In genomic region chr15:101055411-101055810, GRCh38 we compare ENCODE assay signal across 16 cellular contexts.
DNase-seq lines count a peak whose midpoint lies in the region; ATAC-seq and TF ChIP-seq lines count a peak whose summit lies in the region.
"Had no signal": no experiment of that assay in that cellular context is flagged by ENCODE, and none has a peak within 500 bp of the region (broad histone marks: within the 10 kb centered on the region; RNA-seq: fewer than 3 reads in every experiment).

No MANE protein-coding gene starts in this region.

- intact Hi-C loops in activated CD4-positive, alpha-beta T cell treated with anti-CD3 and anti-CD28 coated beads for 36 hours (cut with DNase I, micrococcal nuclease), result no loop called here
- intact Hi-C loops in esophagus muscularis mucosa (cut with DNase I) (no loop called here), stomach (cut with DNase I; ENCODE audit: low total_unique reads) (no loop called here)

- H3K27ac ChIP-seq in esophagus muscularis mucosa (replicated peaks in 1 of 4) (no peak overlapping the region), stomach (no peak overlapping the region)
- H3K27ac ChIP-seq: BLaER1 treated with 17β-estradiol and CSF1 and Interleukin-3, amounts not matched to agents 10 nM and 100 nM had no signal

- H3K27ac Mint-ChIP-seq in activated CD4-positive, alpha-beta T cell treated with anti-CD3 and anti-CD28 coated beads, Interleukin-2, amount 10 ng/mL, durations not matched to agents 7 days and 5 days, result no peak overlapping the region
- H3K27ac Mint-ChIP-seq in activated CD4-positive, alpha-beta T cell treated with anti-CD3 and anti-CD28 coated beads for 36 hours, result no peak overlapping the region
- no peak overlapping the region for H3K27ac Mint-ChIP-seq in activated naive CD4-positive, alpha-beta T cell treated with anti-CD3 and anti-CD28 coated beads, Interleukin-2, amount 10 ng/mL, durations not matched to agents 7 days and 5 days
- H3K27ac Mint-ChIP-seq: GM23338 had no signal

- H3K36me3 Mint-ChIP-seq in activated CD4-positive, alpha-beta T cell treated with anti-CD3 and anti-CD28 coated beads, Interleukin-2, amount 10 ng/mL, durations not matched to agents 7 days and 5 days (ENCODE audit: low read depth), result no peaks in the 10 kb centered on the region
- H3K36me3 Mint-ChIP-seq in activated CD4-positive, alpha-beta T cell treated with anti-CD3 and anti-CD28 coated beads for 36 hours (ENCODE audit: low read depth), result no peaks in the 10 kb centered on the region
- no peaks in the 10 kb centered on the region for H3K36me3 Mint-ChIP-seq in activated naive CD4-positive, alpha-beta T cell treated with anti-CD3 and anti-CD28 coated beads, Interleukin-2, amount 10 ng/mL, durations not matched to agents 7 days and 5 days
- H3K36me3 Mint-ChIP-seq: CD4-positive, CD25-positive, alpha-beta regulatory T cell had no signal

- TF ChIP-seq POLR2A in esophagus muscularis mucosa (IDR thresholded peaks at IDR 0.05; ENCODE audit: low read depth) (no peak), stomach (IDR thresholded peaks at IDR 0.05) (no peak)

- H3K4me1 ChIP-seq in esophagus muscularis mucosa, result no peaks in the 10 kb centered on the region
- H3K4me1 ChIP-seq in stomach, result no peaks in the 10 kb centered on the region
- H3K4me1 ChIP-seq: HAP-1 had no signal

- H3K4me3 ChIP-seq in esophagus muscularis mucosa (no peak overlapping the region), stomach (no peak overlapping the region)
- H3K4me3 ChIP-seq: BLaER1 treated with 17β-estradiol and CSF1 and Interleukin-3, amounts not matched to agents 10 nM and 100 nM; GM12878; GM23338; HAP-1 had no signal

- no peaks in the 10 kb centered on the region for H3K4me1 Mint-ChIP-seq in activated CD4-positive, alpha-beta T cell treated with anti-CD3 and anti-CD28 coated beads, Interleukin-2, amount 10 ng/mL, durations not matched to agents 7 days and 5 days
- H3K4me1 Mint-ChIP-seq in activated CD4-positive, alpha-beta T cell treated with anti-CD3 and anti-CD28 coated beads for 36 hours, result no peaks in the 10 kb centered on the region
- H3K4me1 Mint-ChIP-seq in activated naive CD4-positive, alpha-beta T cell treated with anti-CD3 and anti-CD28 coated beads, Interleukin-2, amount 10 ng/mL, durations not matched to agents 7 days and 5 days, result no peaks in the 10 kb centered on the region
- H3K4me1 Mint-ChIP-seq: CD4-positive, CD25-positive, alpha-beta regulatory T cell had no signal

- CTCF ChIA-PET in activated CD4-positive, alpha-beta T cell treated with anti-CD3 and anti-CD28 coated beads, Interleukin-2, amount 10 ng/mL, durations not matched to agents 7 days and 5 days (lab: Charles Lee), result no interaction called here
- CTCF ChIA-PET in activated CD4-positive, alpha-beta T cell treated with anti-CD3 and anti-CD28 coated beads for 36 hours (lab: Charles Lee), result no interaction called here
- CTCF ChIA-PET in activated naive CD4-positive, alpha-beta T cell treated with anti-CD3 and anti-CD28 coated beads, Interleukin-2, amount 10 ng/mL, durations not matched to agents 7 days and 5 days (lab: Charles Lee), result interaction anchor here (1.0 to 1.7 kb wide), 2 partner anchors 47 to 201 kb away, joined by 3 to 7 read pairs; no protein-coding TSS in a partner anchor

- no peak for TF ChIP-seq EP300 in esophagus muscularis mucosa (IDR thresholded peaks at IDR 0.05)
- no peak for TF ChIP-seq EP300 in stomach (IDR thresholded peaks at IDR 0.05)

- H3K9me3 ChIP-seq in esophagus muscularis mucosa (no peaks in the 10 kb centered on the region), stomach (no peaks in the 10 kb centered on the region)
- H3K9me3 ChIP-seq: BLaER1 treated with 17β-estradiol and CSF1 and Interleukin-3, amounts not matched to agents 10 nM and 100 nM; HAP-1 had no signal

- no peak for ATAC-seq in activated CD4-positive, alpha-beta T cell treated with anti-CD3 and anti-CD28 coated beads for 36 hours
- no peak for ATAC-seq in HG03039 (IDR thresholded peaks at IDR 0.05; ENCODE audit: unreplicated experiment)
- ATAC-seq: GM12878, GM23338 had no signal

- TF ChIP-seq CTCF in esophagus muscularis mucosa (IDR thresholded peaks at IDR 0.05), result no peak
- TF ChIP-seq CTCF in stomach (IDR thresholded peaks at IDR 0.05), result no peak

- DNase-seq in activated CD4-positive, alpha-beta T cell treated with anti-CD3 and anti-CD28 coated beads, Interleukin-2, amount 10 ng/mL, durations not matched to agents 7 days and 5 days, result peak; percentile 3
- DNase-seq in activated CD4-positive, alpha-beta T cell treated with anti-CD3 and anti-CD28 coated beads for 36 hours, result no peak
- peak; percentile 85 for DNase-seq in esophagus muscularis mucosa (ENCODE audit: extremely low spot score)
- DNase-seq in mucosa of gallbladder (ENCODE audit: low spot score), result peak; percentile 3
- peak; percentile 13 for DNase-seq in stomach
- DNase-seq in effector CD4-positive, alpha-beta T cell, result no peak
- no peak for DNase-seq in activated naive CD4-positive, alpha-beta T cell treated with anti-CD3 and anti-CD28 coated beads, Interleukin-2, amount 10 ng/mL, durations not matched to agents 7 days and 5 days
- DNase-seq: 8988T; AML-193; CD4-positive, CD25-positive, alpha-beta regulatory T cell; DMS 273 treated with DMSO at 0.1 percent for 48 hours had no signal

- H3K4me3 Mint-ChIP-seq in activated CD4-positive, alpha-beta T cell treated with anti-CD3 and anti-CD28 coated beads, Interleukin-2, amount 10 ng/mL, durations not matched to agents 7 days and 5 days, result no peak overlapping the region
- no peak overlapping the region for H3K4me3 Mint-ChIP-seq in activated CD4-positive, alpha-beta T cell treated with anti-CD3 and anti-CD28 coated beads for 36 hours
- no peak overlapping the region for H3K4me3 Mint-ChIP-seq in activated naive CD4-positive, alpha-beta T cell treated with anti-CD3 and anti-CD28 coated beads, Interleukin-2, amount 10 ng/mL, durations not matched to agents 7 days and 5 days
- H3K4me3 Mint-ChIP-seq: CD4-positive, CD25-positive, alpha-beta regulatory T cell; GM23338 had no signal

- no peaks in the 10 kb centered on the region for H3K9me3 Mint-ChIP-seq in activated CD4-positive, alpha-beta T cell treated with anti-CD3 and anti-CD28 coated beads, Interleukin-2, amount 10 ng/mL, durations not matched to agents 7 days and 5 days
- no peaks in the 10 kb centered on the region for H3K9me3 Mint-ChIP-seq in activated CD4-positive, alpha-beta T cell treated with anti-CD3 and anti-CD28 coated beads for 36 hours (ENCODE audit: low read depth)
- H3K9me3 Mint-ChIP-seq in activated naive CD4-positive, alpha-beta T cell treated with anti-CD3 and anti-CD28 coated beads, Interleukin-2, amount 10 ng/mL, durations not matched to agents 7 days and 5 days, result no peaks in the 10 kb centered on the region

- POLR2A ChIA-PET in activated CD4-positive, alpha-beta T cell treated with anti-CD3 and anti-CD28 coated beads, Interleukin-2, amount 10 ng/mL, durations not matched to agents 7 days and 5 days (lab: Charles Lee), result no interaction called here
- POLR2A ChIA-PET in activated CD4-positive, alpha-beta T cell treated with anti-CD3 and anti-CD28 coated beads for 36 hours (lab: Charles Lee), result no interaction called here

- WGBS in esophagus muscularis mucosa, result 96% methylated on average over 2 of the region's 2 CpGs
- 85 to 95% (median 93%) methylated on average over 2 of the region's 2 CpGs for WGBS in stomach, 5 donors

- H3K27me3 ChIP-seq in esophagus muscularis mucosa, result no peaks in the 10 kb centered on the region
- no peaks in the 10 kb centered on the region for H3K27me3 ChIP-seq in stomach

- H3K36me3 ChIP-seq in esophagus muscularis mucosa, result peaks cover 0 to 89% (median 54%) of the 10 kb centered on the region in 4 donors
- H3K36me3 ChIP-seq in stomach, result peaks cover 17 to 97% (median 90%) of the 10 kb centered on the region in 4 donors

- no peaks in the 10 kb centered on the region for H3K27me3 Mint-ChIP-seq in activated CD4-positive, alpha-beta T cell treated with anti-CD3 and anti-CD28 coated beads, Interleukin-2, amount 10 ng/mL, durations not matched to agents 7 days and 5 days
- H3K27me3 Mint-ChIP-seq in activated CD4-positive, alpha-beta T cell treated with anti-CD3 and anti-CD28 coated beads for 36 hours, result peaks cover 4% of the 10 kb centered on the region
- H3K27me3 Mint-ChIP-seq in activated naive CD4-positive, alpha-beta T cell treated with anti-CD3 and anti-CD28 coated beads, Interleukin-2, amount 10 ng/mL, durations not matched to agents 7 days and 5 days, result peaks cover 18% of the 10 kb centered on the region

Comparison
In these comparisons a context has a peak if more than half of its experiments do, and no peak if none do; other contexts are left out.
1. DNase-seq: peak in activated CD4-positive, alpha-beta T cell treated with anti-CD3 and anti-CD28 coated beads, Interleukin-2, amount 10 ng/mL, durations not matched to agents 7 days and 5 days (single experiment), esophagus muscularis mucosa (single experiment), mucosa of gallbladder (single experiment) and stomach (single experiment); none in activated CD4-positive, alpha-beta T cell treated with anti-CD3 and anti-CD28 coated beads for 36 hours (single experiment), effector CD4-positive, alpha-beta T cell (single experiment) and activated naive CD4-positive, alpha-beta T cell treated with anti-CD3 and anti-CD28 coated beads, Interleukin-2, amount 10 ng/mL, durations not matched to agents 7 days and 5 days (single experiment).